Comparison of ENCODE assay signal across 28 cellular contexts in genomic region chr7:101239951-101240220, GRCh38. TPM values are rescaled to one million over a fixed set of nuclear protein-coding genes. Genes with fewer than 3 reads are reported as not detected.
DNase-seq lines count a peak whose midpoint lies in the region; ATAC-seq and TF ChIP-seq lines count a peak whose summit lies in the region.
"Had no signal": no experiment of that assay in that cellular context is flagged by ENCODE, and none has a peak within 500 bp of the region (broad histone marks: within the 10 kb centered on the region; RNA-seq: fewer than 3 reads in every experiment).

No MANE protein-coding gene starts in this region.

- H3K27me3 ChIP-seq in right cardiac atrium (ENCODE audit: control insufficient read depth, insufficient read depth) (no peaks in the 10 kb centered on the region), esophagus squamous epithelium (no peaks in the 10 kb centered on the region), gastrocnemius medialis (no peaks in the 10 kb centered on the region), vagina (no peaks in the 10 kb centered on the region)
- H3K27me3 ChIP-seq: brain microvascular endothelial cell, colonic mucosa had no signal

- H3K36me3 ChIP-seq in esophagus squamous epithelium (peaks cover 0 to 59% (median 13%) of the 10 kb centered on the region in 3 donors), gastrocnemius medialis (peaks cover 0 to 25% of the 10 kb centered on the region in 2 donors), vagina (peaks cover 0 to 17% of the 10 kb centered on the region in 2 donors)
- H3K36me3 ChIP-seq: colonic mucosa had no signal

- H3K27ac ChIP-seq in right cardiac atrium (ENCODE audit: low read length), result peak overlapping the region; percentile 7
- peak overlapping the region; percentile 39 to 85 (median 64) for H3K27ac ChIP-seq in esophagus squamous epithelium
- peak overlapping the region; percentile 73 to 97 (median 80) for H3K27ac ChIP-seq in gastrocnemius medialis
- peak overlapping the region; percentile 84 for H3K27ac ChIP-seq in vagina
- H3K27ac ChIP-seq: brain microvascular endothelial cell, C4-2B, colonic mucosa had no signal

- no peak for DNase-seq in right cardiac atrium
- DNase-seq in cardiac septum (ENCODE audit: low spot score), result no peak
- no peak for DNase-seq in esophagus squamous epithelium (lab: John Stamatoyannopoulos, UW)
- no peak for DNase-seq in gastrocnemius medialis
- no peak for DNase-seq in vagina (ENCODE audit: extremely low spot score in 2 of 2)
- no peak for DNase-seq in retina
- no peak for DNase-seq in SKM-1 treated with dmso at 0.1 percent for 144 hours (lab: John Stamatoyannopoulos, UW; ENCODE audit: unreplicated experiment)
- DNase-seq: activated B cell treated with CpG ODN at 0.5 μM for 24 hours; activated CD4-positive, alpha-beta memory T cell treated with anti-CD3 and anti-CD28 coated beads, Interleukin-2, amount 10 ng/mL, durations not matched to agents 7 days and 5 days; activated effector memory CD4-positive, alpha-beta T cell treated with anti-CD3 and anti-CD28 coated beads, Interleukin-2, amount 50 U/mL, for 16 hours; brain microvascular endothelial cell; colonic mucosa; DMS 273 treated with DMSO at 0.1 percent for 48 hours; H9; left colon; MM.1S; NCI-H1436 treated with DMSO at 0.1 percent for 48 hours; NCI-H510A treated with DMSO at 0.1 percent for 48 hours; stimulated activated CD4-positive, alpha-beta T cell treated with anti-CD3 and anti-CD28 coated beads, Interleukin-4, amount 100 ng/mL, for 1 hour; stimulated activated naive CD4-positive, alpha-beta T cell had no signal

- no peaks in the 10 kb centered on the region for H3K9me3 ChIP-seq in right cardiac atrium (ENCODE audit: control insufficient read depth, low read length)
- no peaks in the 10 kb centered on the region for H3K9me3 ChIP-seq in esophagus squamous epithelium
- no peaks in the 10 kb centered on the region for H3K9me3 ChIP-seq in gastrocnemius medialis
- H3K9me3 ChIP-seq in vagina, result no peaks in the 10 kb centered on the region
- H3K9me3 ChIP-seq: colonic mucosa had no signal

- WGBS in right cardiac atrium, result 89% methylated on average over 9 of the region's 9 CpGs
- 87 to 91% methylated on average over 3 to 4 of the region's 9 CpGs for WGBS in esophagus squamous epithelium, 2 donors

- in situ Hi-C loops in gastrocnemius medialis (cut with MboI; ENCODE audit: low sequenced_read_pairs in 4 of 4), result no loop called here

- no peak overlapping the region for H3K4me3 ChIP-seq in right cardiac atrium (ENCODE audit: low read length)
- H3K4me3 ChIP-seq in esophagus squamous epithelium, result no peak overlapping the region
- no peak overlapping the region for H3K4me3 ChIP-seq in gastrocnemius medialis
- no peak overlapping the region for H3K4me3 ChIP-seq in vagina
- H3K4me3 ChIP-seq: colonic mucosa had no signal

- TF ChIP-seq POLR2A in esophagus squamous epithelium (IDR thresholded peaks at IDR 0.05) (no peak), gastrocnemius medialis (IDR thresholded peaks at IDR 0.05) (no peak), vagina (IDR thresholded peaks at IDR 0.05) (no peak)

- peaks cover 9% of the 10 kb centered on the region for H3K4me1 ChIP-seq in right cardiac atrium (ENCODE audit: control insufficient read depth, insufficient read depth, low read length)
- H3K4me1 ChIP-seq in esophagus squamous epithelium, result peaks cover 8 to 96% (median 44%) of the 10 kb centered on the region in 3 donors
- peaks cover 49% of the 10 kb centered on the region in 2 donors for H3K4me1 ChIP-seq in gastrocnemius medialis
- peaks cover 67% of the 10 kb centered on the region for H3K4me1 ChIP-seq in vagina

- TF ChIP-seq CTCF in esophagus squamous epithelium (IDR thresholded peaks at IDR 0.05), result no peak
- TF ChIP-seq CTCF in gastrocnemius medialis (IDR thresholded peaks at IDR 0.05 in 4 of 5, conservative IDR thresholded peaks at IDR 0.05 in 1 of 5), result no peak
- TF ChIP-seq CTCF in vagina (IDR thresholded peaks at IDR 0.05), result no peak

- no peak for ATAC-seq in right cardiac atrium
- ATAC-seq in gastrocnemius medialis, result no peak
- no peak for ATAC-seq in GM18520 (IDR thresholded peaks at IDR 0.05; ENCODE audit: unreplicated experiment)
- ATAC-seq: left colon had no signal

- intact Hi-C loops in right cardiac atrium (cut with DNase I), result no loop called here
- intact Hi-C loops in cardiac septum (cut with DNase I), result loop anchor here (5.0 kb wide), 1 partner anchor 42 kb away; no protein-coding TSS in a partner anchor
- intact Hi-C loops in esophagus squamous epithelium (cut with DNase I), result no loop called here
- intact Hi-C loops in gastrocnemius medialis (cut with DNase I; ENCODE audit: low total_unique reads), result loop anchor here (5.0 to 10.0 kb wide), 2 partner anchors 153 to 345 kb away; partner anchors contain the start of genes ACHE and TRIM56
- intact Hi-C loops in vagina (cut with DNase I), result no loop called here

RNA-seq across cellular contexts. Expression of gene CLDN15, which starts 2.3 kb away (rescaled TPM):
- 1 to 10 TPM; 2.4 to 3.4 (median 3.0) TPM for total RNA-seq in right cardiac atrium
- polyA plus RNA-seq in right cardiac atrium, result 4.2 TPM
- total RNA-seq in cardiac septum, result 2.6 TPM
- total RNA-seq in esophagus squamous epithelium, result 1 to 10 TPM; 3.1 to 6.7 (median 4.2) TPM
- total RNA-seq in gastrocnemius medialis, result 1 to 10 TPM in 3 of 4 donors, under 1 TPM in 1; 0.87 to 3.2 (median 1.4) TPM
- total RNA-seq in vagina, result 8.6 TPM

RNA-seq across cellular contexts. Expression of gene FIS1, which starts 5.0 kb away (rescaled TPM):
- total RNA-seq in right cardiac atrium (100 to 1,000 TPM; 245 to 315 (median 279) TPM), cardiac septum (284 TPM), esophagus squamous epithelium (100 to 1,000 TPM; 127 to 233 (median 145) TPM), gastrocnemius medialis (100 to 1,000 TPM; 319 to 467 (median 364) TPM), vagina (204 TPM)
- polyA plus RNA-seq in right cardiac atrium, result 297 TPM

RNA-seq across cellular contexts. Expression of gene ZNHIT1, which starts 21.9 kb away (rescaled TPM):
- total RNA-seq in right cardiac atrium (10 to 100 TPM; 51.5 to 62.8 (median 55.5) TPM), cardiac septum (50.1 TPM), esophagus squamous epithelium (10 to 100 TPM; 51.3 to 87.9 (median 64.4) TPM), gastrocnemius medialis (10 to 100 TPM; 66.7 to 83.9 (median 71.9) TPM), vagina (55.2 TPM)
- polyA plus RNA-seq in right cardiac atrium, result 108 TPM

RNA-seq across cellular contexts. Expression of gene PLOD3, which starts 22.5 kb away (rescaled TPM):
- total RNA-seq in right cardiac atrium (10 to 100 TPM; 34.8 to 52.8 (median 44.0) TPM), cardiac septum (43.9 TPM), esophagus squamous epithelium (10 to 100 TPM in 2 of 4 donors, 1 to 10 TPM in 2; 2.5 to 14.5 (median 9.7) TPM), gastrocnemius medialis (10 to 100 TPM in 3 of 4 donors, 1 to 10 TPM in 1; 8.2 to 24.2 (median 15.5) TPM), vagina (41.5 TPM)
- 31.2 TPM for polyA plus RNA-seq in right cardiac atrium

RNA-seq across cellular contexts. Expression of gene MOGAT3, which starts 39.0 kb away (rescaled TPM):
- not detected for total RNA-seq in right cardiac atrium
- not detected for polyA plus RNA-seq in right cardiac atrium
- total RNA-seq in cardiac septum, result not detected
- not detected for total RNA-seq in esophagus squamous epithelium
- total RNA-seq in gastrocnemius medialis, result not detected
- total RNA-seq in vagina, result not detected
- total RNA-seq: activated B cell treated with CpG ODN at 0.5 μM for 24 hours; activated CD4-positive, alpha-beta memory T cell treated with anti-CD3 and anti-CD28 coated beads, Interleukin-2, amount 10 ng/mL, durations not matched to agents 7 days and 5 days; fibroblast of lung; mononuclear cell; progenitor cell of endocrine pancreas; SK-MEL-5; ureter had no signal
- polyA plus RNA-seq: fibroblast of lung, neural cell had no signal

Comparison
In these comparisons a context has a peak if more than half of its experiments do, and no peak if none do; other contexts are left out.
1. intact Hi-C loops: an anchor here in cardiac septum (5.0 kb wide) and gastrocnemius medialis (5.0 to 10.0 kb wide); none called in right cardiac atrium, esophagus squamous epithelium and vagina.
2. H3K27ac ChIP-seq: peak in every context shown above with its lines; median percentile 84 in vagina; 80 in gastrocnemius medialis; 64 in esophagus squamous epithelium; 7 in right cardiac atrium.